ENCODE assay signal across 8 cellular contexts in the genomic region with DNA sequence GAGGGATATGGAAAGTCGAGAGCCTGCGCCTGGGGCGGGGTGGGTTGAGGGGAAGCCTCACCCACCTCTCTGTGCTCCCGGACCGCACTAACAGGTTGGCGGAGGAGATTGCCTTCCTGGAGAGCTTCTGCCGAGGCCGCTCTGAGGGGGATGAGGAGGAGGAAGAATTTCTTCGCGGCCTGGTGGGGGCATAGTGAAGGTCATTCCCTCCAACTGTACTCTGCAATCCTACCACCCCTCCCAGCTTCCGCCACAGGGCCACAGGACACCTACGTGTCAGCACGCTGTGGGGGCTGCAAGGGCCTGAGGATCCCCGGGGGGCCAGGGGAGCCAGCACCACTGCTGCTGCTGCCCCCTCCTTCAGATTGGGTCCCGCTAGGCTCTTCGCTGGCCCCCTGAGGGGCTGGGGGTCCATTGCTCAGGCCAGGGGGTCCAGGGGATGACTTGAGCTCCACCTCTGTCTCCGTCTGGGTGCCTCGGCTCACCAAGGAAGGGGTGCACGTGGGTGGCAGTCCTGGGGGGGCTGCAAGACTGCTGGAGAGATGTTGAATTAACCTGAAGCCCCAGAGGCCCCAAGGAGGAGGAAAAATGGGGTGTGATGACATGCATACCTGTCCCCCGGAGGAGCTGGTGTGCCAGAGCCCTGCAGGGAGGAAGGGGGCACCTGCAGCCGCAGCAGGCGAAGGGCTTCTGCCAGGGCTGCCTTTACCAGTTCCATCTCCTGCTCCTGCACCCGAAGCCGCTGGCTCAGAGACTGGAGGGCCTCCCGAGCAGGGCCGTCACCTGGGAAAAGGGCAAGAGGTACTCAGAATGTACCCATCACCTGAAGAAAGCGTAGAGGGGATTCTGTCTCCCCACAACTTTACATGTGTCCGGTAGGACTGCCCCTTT. TPM values are rescaled to one million over a fixed set of nuclear protein-coding genes. Genes with fewer than 3 reads are reported as not detected.
DNase-seq lines count a peak whose midpoint lies in the region; ATAC-seq and TF ChIP-seq lines count a peak whose summit lies in the region.

No MANE protein-coding gene starts in this region.

- peak overlapping the region; percentile 82 for H3K4me2 ChIP-seq in SK-N-SH

- no peaks in the 10 kb centered on the region for H3K9me3 Mint-ChIP-seq in activated naive CD8-positive, alpha-beta T cell treated with anti-CD3 and anti-CD28 coated beads for 36 hours

- no peak for TF ChIP-seq EP300 in SK-N-SH (IDR thresholded peaks at IDR 0.05; ENCODE audit: borderline replicate concordance in 1 of 2, low read depth in 1 of 2, low read length in 1 of 2)

- H3K36me3 ChIP-seq in SK-N-SH (replicated peaks in 1 of 2; ENCODE audit: control insufficient read depth in 1 of 2, insufficient read depth in 2 of 2, low read length in 1 of 2) (peaks cover 13 to 17% of the 10 kb centered on the region in 2 experiments), kidney epithelial cell (ENCODE audit: control insufficient read depth, insufficient read depth, low read length) (no peaks in the 10 kb centered on the region)

- no peaks in the 10 kb centered on the region for H3K9me2 ChIP-seq in SK-N-SH

- DNase-seq in SK-N-SH (no peak), kidney epithelial cell (ENCODE audit: low read depth) (no peak), UCSD-AML1 (lab: John Stamatoyannopoulos, UW; ENCODE audit: unreplicated experiment) (no peak)
- DNase-seq in activated naive CD8-positive, alpha-beta T cell treated with anti-CD3 and anti-CD28 coated beads for 36 hours: no peak
- no peak for DNase-seq in activated CD8-positive, alpha-beta memory T cell treated with anti-CD3 and anti-CD28 coated beads, Interleukin-2, amount 50 U/mL, for 4 hours
- no peak for DNase-seq in stimulated activated CD4-positive, alpha-beta T cell treated with anti-CD3 and anti-CD28 coated beads, Interleukin-12 subunit alpha, Interleukin-12 subunit beta, amount 100 ng/mL, for 4 hours

- peaks cover 27% of the 10 kb centered on the region for H3F3A ChIP-seq in SK-N-SH (replicated peaks; ENCODE audit: insufficient read depth)

- H2AFZ ChIP-seq in SK-N-SH (ENCODE audit: low read depth): no peak overlapping the region

- H3K27ac Mint-ChIP-seq in activated naive CD8-positive, alpha-beta T cell treated with anti-CD3 and anti-CD28 coated beads for 36 hours: peak overlapping the region; percentile 95

- peaks cover 4 to 24% of the 10 kb centered on the region in 2 experiments; a peak in 2 of 4 replicates for H3K4me1 ChIP-seq in SK-N-SH (ENCODE audit: control insufficient read depth in 1 of 2, insufficient read depth in 2 of 2, low read depth in 1 of 2, low read length in 1 of 2)

- CTCF ChIA-PET in SK-N-SH (lab: Yijun Ruan, JAX): interaction anchor here (0.8 to 6.9 kb wide), 16 partner anchors 7 to 841 kb away, joined by 3 to 69 read pairs (median 6); a partner anchor contains a TSS

- POLR2A ChIA-PET in SK-N-SH (lab: Yijun Ruan, JAX): interaction anchor here (1.0 to 2.7 kb wide), 6 partner anchors 10 to 54 kb away, joined by 3 to 18 read pairs (median 10); a partner anchor contains a TSS

- TF ChIP-seq CTCF in SK-N-SH (IDR thresholded peaks at IDR 0.05) (no peak), kidney epithelial cell (IDR thresholded peaks at IDR 0.05; ENCODE audit: insufficient read depth, low read length, poor library complexity, severe bottlenecking) (no peak)

- 81% methylated on average over 20 of the region's 28 CpGs for WGBS in SK-N-SH (ENCODE audit: low lambda C conversion rate)

- peaks cover 48% of the 10 kb centered on the region for H3K4me1 Mint-ChIP-seq in activated naive CD8-positive, alpha-beta T cell treated with anti-CD3 and anti-CD28 coated beads for 36 hours

- ATAC-seq in SK-N-SH treated with all-trans-retinoic acid at 6 μM for 48 hours: no peak

- no peaks in the 10 kb centered on the region for H3K27me3 ChIP-seq in SK-N-SH (ENCODE audit: insufficient read depth)
- no peaks in the 10 kb centered on the region for H3K27me3 ChIP-seq in kidney epithelial cell (ENCODE audit: control insufficient read depth, insufficient read depth, low read length)

- no peaks in the 10 kb centered on the region for H3K27me3 Mint-ChIP-seq in activated naive CD8-positive, alpha-beta T cell treated with anti-CD3 and anti-CD28 coated beads for 36 hours

- no peaks in the 10 kb centered on the region for H4K20me1 ChIP-seq in SK-N-SH (ENCODE audit: insufficient read depth)

- no peaks in the 10 kb centered on the region for H3K9me3 ChIP-seq in SK-N-SH

- peaks cover 42% of the 10 kb centered on the region for H3K36me3 Mint-ChIP-seq in activated naive CD8-positive, alpha-beta T cell treated with anti-CD3 and anti-CD28 coated beads for 36 hours

- peaks cover 17% of the 10 kb centered on the region; the same call in 1 of the 2 replicates for H3K79me2 ChIP-seq in SK-N-SH (ENCODE audit: insufficient read depth)

- H3K27ac ChIP-seq in SK-N-SH (ENCODE audit: low read depth in 2 of 2, low read length in 1 of 2): peak overlapping the region; percentile 70 to 92
- H3K27ac ChIP-seq in temporal lobe (ENCODE audit: low read depth, low read length): peak overlapping the region; percentile 86

- H3K4me3 ChIP-seq in SK-N-SH (ENCODE audit: low read depth in 2 of 2, low read length in 1 of 2) (peak overlapping the region; percentile 71 to 81), kidney epithelial cell (ENCODE audit: low read depth, low read length) (peak overlapping the region; percentile 54)

- peak overlapping the region; percentile 90 for H3K4me3 Mint-ChIP-seq in activated naive CD8-positive, alpha-beta T cell treated with anti-CD3 and anti-CD28 coated beads for 36 hours

- H3K9ac ChIP-seq in SK-N-SH: peak overlapping the region; percentile 70

- no peak for TF ChIP-seq RAD21 in SK-N-SH (IDR thresholded peaks at IDR 0.05; ENCODE audit: low read length)

TF ChIP-seq in SK-N-SH, 30 proteins besides CTCF, POLR2A, EP300 and RAD21 (continues in another document):
- TF ChIP-seq YY1 (IDR thresholded peaks at IDR 0.05; ENCODE audit: low read depth) (no peak), FOSL2 (IDR thresholded peaks at IDR 0.05; ENCODE audit: borderline replicate concordance, low read depth) (no peak), GABPA (IDR thresholded peaks at IDR 0.05; ENCODE audit: low read depth) (no peak)
- TF ChIP-seq, protein P1, sequence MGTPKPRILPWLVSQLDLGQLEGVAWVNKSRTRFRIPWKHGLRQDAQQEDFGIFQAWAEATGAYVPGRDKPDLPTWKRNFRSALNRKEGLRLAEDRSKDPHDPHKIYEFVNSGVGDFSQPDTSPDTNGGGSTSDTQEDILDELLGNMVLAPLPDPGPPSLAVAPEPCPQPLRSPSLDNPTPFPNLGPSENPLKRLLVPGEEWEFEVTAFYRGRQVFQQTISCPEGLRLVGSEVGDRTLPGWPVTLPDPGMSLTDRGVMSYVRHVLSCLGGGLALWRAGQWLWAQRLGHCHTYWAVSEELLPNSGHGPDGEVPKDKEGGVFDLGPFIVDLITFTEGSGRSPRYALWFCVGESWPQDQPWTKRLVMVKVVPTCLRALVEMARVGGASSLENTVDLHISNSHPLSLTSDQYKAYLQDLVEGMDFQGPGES (IDR thresholded peaks at IDR 0.05; ENCODE audit: low read depth, low read length): no peak

TF ChIP-seq in SK-N-SH treated with all-trans-retinoic acid at 6 μM for 48 hours, 23 proteins besides CTCF, POLR2A, EP300 and RAD21 (continues in another document):
- TF ChIP-seq ZC3H10 (CRISPR knock-in tag; IDR thresholded peaks at IDR 0.05): no peak
- TF ChIP-seq, protein P2, sequence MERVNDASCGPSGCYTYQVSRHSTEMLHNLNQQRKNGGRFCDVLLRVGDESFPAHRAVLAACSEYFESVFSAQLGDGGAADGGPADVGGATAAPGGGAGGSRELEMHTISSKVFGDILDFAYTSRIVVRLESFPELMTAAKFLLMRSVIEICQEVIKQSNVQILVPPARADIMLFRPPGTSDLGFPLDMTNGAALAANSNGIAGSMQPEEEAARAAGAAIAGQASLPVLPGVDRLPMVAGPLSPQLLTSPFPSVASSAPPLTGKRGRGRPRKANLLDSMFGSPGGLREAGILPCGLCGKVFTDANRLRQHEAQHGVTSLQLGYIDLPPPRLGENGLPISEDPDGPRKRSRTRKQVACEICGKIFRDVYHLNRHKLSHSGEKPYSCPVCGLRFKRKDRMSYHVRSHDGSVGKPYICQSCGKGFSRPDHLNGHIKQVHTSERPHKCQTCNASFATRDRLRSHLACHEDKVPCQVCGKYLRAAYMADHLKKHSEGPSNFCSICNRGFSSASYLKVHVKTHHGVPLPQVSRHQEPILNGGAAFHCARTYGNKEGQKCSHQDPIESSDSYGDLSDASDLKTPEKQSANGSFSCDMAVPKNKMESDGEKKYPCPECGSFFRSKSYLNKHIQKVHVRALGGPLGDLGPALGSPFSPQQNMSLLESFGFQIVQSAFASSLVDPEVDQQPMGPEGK (CRISPR knock-in tag; IDR thresholded peaks at IDR 0.05; ENCODE audit: borderline replicate concordance): no peak

RNA-seq across cellular contexts. Expression of a gene that starts 1.5 kb away (rescaled TPM):
- polyA plus RNA-seq in SK-N-SH (2012; rRNA removed): 43.0 and 47.8 TPM in 2 replicates
- 14.5 and 19.5 TPM in 2 replicates for polyA plus RNA-seq in SK-N-SH (2012; cell fraction: cytosol; rRNA removed)
- 247 and 252 TPM in 2 replicates for polyA plus RNA-seq in SK-N-SH (2012; cell fraction: nucleus; rRNA removed)
- total RNA-seq in activated naive CD8-positive, alpha-beta T cell treated with anti-CD3 and anti-CD28 coated beads for 36 hours: 100 to 1,000 TPM; 112 to 121 TPM
- total RNA-seq in kidney epithelial cell (20.9 and 21.1 TPM in 2 replicates), temporal lobe (4.2 TPM)

RNA-seq across cellular contexts. Expression of a gene that starts 2.0 kb away (rescaled TPM):
- polyA plus RNA-seq in SK-N-SH (2012; rRNA removed): 7.3 and 7.9 TPM in 2 replicates
- 5.3 and 6.3 TPM in 2 replicates for polyA plus RNA-seq in SK-N-SH (2012; cell fraction: cytosol; rRNA removed)
- 6.0 and 8.2 TPM in 2 replicates for polyA plus RNA-seq in SK-N-SH (2012; cell fraction: nucleus; rRNA removed)
- 1 to 10 TPM; 2.0 to 2.8 TPM for total RNA-seq in activated naive CD8-positive, alpha-beta T cell treated with anti-CD3 and anti-CD28 coated beads for 36 hours
- total RNA-seq in kidney epithelial cell: 0.55 and 1.4 TPM in 2 replicates
- 1.7 TPM for total RNA-seq in temporal lobe

RNA-seq across cellular contexts. Expression of a gene that starts 9.4 kb away (rescaled TPM):
- polyA plus RNA-seq in SK-N-SH (2012; rRNA removed): 18.4 and 20.6 TPM in 2 replicates
- polyA plus RNA-seq in SK-N-SH (2012; cell fraction: cytosol; rRNA removed): 12.7 and 15.6 TPM in 2 replicates
- polyA plus RNA-seq in SK-N-SH (2012; cell fraction: nucleus; rRNA removed): 57.9 and 72.2 TPM in 2 replicates
- total RNA-seq in activated naive CD8-positive, alpha-beta T cell treated with anti-CD3 and anti-CD28 coated beads for 36 hours: 100 to 1,000 TPM; 196 to 200 TPM
- total RNA-seq in kidney epithelial cell (136 and 137 TPM in 2 replicates), temporal lobe (83.6 TPM)

RNA-seq across cellular contexts. Expression of a gene that starts 10.7 kb away (rescaled TPM):
- 104 and 116 TPM in 2 replicates for polyA plus RNA-seq in SK-N-SH (2012; rRNA removed)
- 48.0 and 73.2 TPM in 2 replicates for polyA plus RNA-seq in SK-N-SH (2012; cell fraction: cytosol; rRNA removed)
- polyA plus RNA-seq in SK-N-SH (2012; cell fraction: nucleus; rRNA removed): 180 and 242 TPM in 2 replicates
- total RNA-seq in activated naive CD8-positive, alpha-beta T cell treated with anti-CD3 and anti-CD28 coated beads for 36 hours: 10 to 100 TPM; 63.0 to 68.7 TPM
- 68.7 and 80.8 TPM in 2 replicates for total RNA-seq in kidney epithelial cell
- 15.7 TPM for total RNA-seq in temporal lobe

RNA-seq across cellular contexts. Expression of a gene that starts 19.7 kb away (rescaled TPM):
- 27.3 and 30.0 TPM in 2 replicates for polyA plus RNA-seq in SK-N-SH (2012; rRNA removed)
- polyA plus RNA-seq in SK-N-SH (2012; cell fraction: cytosol; rRNA removed): 10.5 and 13.8 TPM in 2 replicates
- polyA plus RNA-seq in SK-N-SH (2012; cell fraction: nucleus; rRNA removed): 97.9 and 105 TPM in 2 replicates
- 10 to 100 TPM; 29.1 to 32.2 TPM for total RNA-seq in activated naive CD8-positive, alpha-beta T cell treated with anti-CD3 and anti-CD28 coated beads for 36 hours
- total RNA-seq in kidney epithelial cell: 15.0 and 15.2 TPM in 2 replicates
- total RNA-seq in temporal lobe: 6.1 TPM
